ENCODE assay signal across 1 cellular context in the genomic region with DNA sequence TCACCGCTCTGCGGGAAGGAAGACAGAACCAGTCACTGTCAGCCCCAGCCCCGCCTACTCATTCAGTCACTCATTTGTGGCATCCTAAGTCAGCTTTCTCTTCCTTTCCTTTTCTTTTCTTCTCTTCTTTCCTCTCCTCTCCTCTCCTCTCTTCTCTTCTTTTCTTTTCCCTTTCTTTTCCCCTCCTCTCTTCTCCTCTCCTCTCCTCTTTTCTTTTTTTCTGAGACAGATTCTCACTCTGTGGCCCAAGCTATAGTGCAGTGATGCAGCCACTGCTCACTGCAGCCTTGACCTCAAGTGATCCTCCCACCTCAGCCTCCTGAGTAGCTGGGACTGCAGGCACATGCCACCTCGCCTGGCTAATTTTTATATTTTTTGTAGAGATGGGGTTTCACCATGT.
A peak's percentile ranks its signal among the peaks of the same experiment; 100 is the strongest.
TF ChIP-seq lines count a peak whose summit lies in the region.

No MANE protein-coding gene starts in this region.

TF ChIP-seq in GM12878, 131 proteins besides CTCF, POLR2A, EP300 and RAD21:
- TF ChIP-seq HDGF (IDR thresholded peaks at IDR 0.05): peak; percentile 21; the same call in 1 of the 2 replicates
- TF ChIP-seq, protein P1, sequence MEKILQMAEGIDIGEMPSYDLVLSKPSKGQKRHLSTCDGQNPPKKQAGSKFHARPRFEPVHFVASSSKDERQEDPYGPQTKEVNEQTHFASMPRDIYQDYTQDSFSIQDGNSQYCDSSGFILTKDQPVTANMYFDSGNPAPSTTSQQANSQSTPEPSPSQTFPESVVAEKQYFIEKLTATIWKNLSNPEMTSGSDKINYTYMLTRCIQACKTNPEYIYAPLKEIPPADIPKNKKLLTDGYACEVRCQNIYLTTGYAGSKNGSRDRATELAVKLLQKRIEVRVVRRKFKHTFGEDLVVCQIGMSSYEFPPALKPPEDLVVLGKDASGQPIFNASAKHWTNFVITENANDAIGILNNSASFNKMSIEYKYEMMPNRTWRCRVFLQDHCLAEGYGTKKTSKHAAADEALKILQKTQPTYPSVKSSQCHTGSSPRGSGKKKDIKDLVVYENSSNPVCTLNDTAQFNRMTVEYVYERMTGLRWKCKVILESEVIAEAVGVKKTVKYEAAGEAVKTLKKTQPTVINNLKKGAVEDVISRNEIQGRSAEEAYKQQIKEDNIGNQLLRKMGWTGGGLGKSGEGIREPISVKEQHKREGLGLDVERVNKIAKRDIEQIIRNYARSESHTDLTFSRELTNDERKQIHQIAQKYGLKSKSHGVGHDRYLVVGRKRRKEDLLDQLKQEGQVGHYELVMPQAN (conservative IDR thresholded peaks at IDR 0.05): no peak
- TF ChIP-seq, protein P2, sequence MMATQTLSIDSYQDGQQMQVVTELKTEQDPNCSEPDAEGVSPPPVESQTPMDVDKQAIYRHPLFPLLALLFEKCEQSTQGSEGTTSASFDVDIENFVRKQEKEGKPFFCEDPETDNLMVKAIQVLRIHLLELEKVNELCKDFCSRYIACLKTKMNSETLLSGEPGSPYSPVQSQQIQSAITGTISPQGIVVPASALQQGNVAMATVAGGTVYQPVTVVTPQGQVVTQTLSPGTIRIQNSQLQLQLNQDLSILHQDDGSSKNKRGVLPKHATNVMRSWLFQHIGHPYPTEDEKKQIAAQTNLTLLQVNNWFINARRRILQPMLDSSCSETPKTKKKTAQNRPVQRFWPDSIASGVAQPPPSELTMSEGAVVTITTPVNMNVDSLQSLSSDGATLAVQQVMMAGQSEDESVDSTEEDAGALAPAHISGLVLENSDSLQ (IDR thresholded peaks at IDR 0.05): peak; percentile 7; the same call in 1 of the 2 replicates
TF ChIP-seq in GM12878: peak in this region for 2.
